Comparison of ENCODE assay signal across 1 cellular context in the genomic region with DNA sequence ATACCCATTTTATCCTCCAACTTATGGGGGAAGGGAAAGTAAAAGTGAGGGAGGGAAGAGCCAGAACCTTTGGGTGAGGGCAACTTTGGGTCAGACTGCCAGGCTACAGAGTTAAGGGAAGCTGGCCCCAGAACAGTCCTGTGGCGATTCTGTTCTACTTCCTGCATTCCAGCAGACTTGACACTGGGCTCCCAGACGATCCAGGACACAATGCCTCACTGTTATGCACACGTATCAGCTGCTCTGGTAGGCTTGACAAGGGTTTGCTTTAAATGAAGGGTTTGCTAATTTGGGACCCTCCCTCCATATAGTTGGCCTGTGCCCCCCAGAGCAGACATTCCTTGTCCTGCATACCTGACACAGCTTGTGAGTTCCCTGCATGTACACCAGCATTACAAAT.
TF ChIP-seq lines count a peak whose summit lies in the region.

No MANE protein-coding gene starts in this region.

TF ChIP-seq in HepG2, 621 proteins besides CTCF, POLR2A, EP300 and RAD21:
- TF ChIP-seq FIP1L1 (IDR thresholded peaks at IDR 0.05; ENCODE audit: borderline replicate concordance, insufficient read depth, low read depth, low read length) (no peak), TFAP4 (IDR thresholded peaks at IDR 0.05; ENCODE audit: borderline replicate concordance, low read depth) (peak; percentile 31; the same call in 1 of the 2 replicates), ELF1 (CRISPR knock-in tag; IDR thresholded peaks at IDR 0.05) (peak; percentile 30; the same call in 1 of the 2 replicates), SAP130 (CRISPR knock-in tag; IDR thresholded peaks at IDR 0.05; ENCODE audit: low read depth) (peak; percentile 21; the same call in 1 of the 2 replicates), RBM22 (optimal IDR thresholded peaks at IDR 0.05; ENCODE audit: low read length) (peak; percentile 27), ZNF530 (CRISPR knock-in tag; IDR thresholded peaks at IDR 0.05; ENCODE audit: low read depth) (no peak), ELF3 (CRISPR knock-in tag; IDR thresholded peaks at IDR 0.05) (peak; percentile 37; the same call in 1 of the 2 replicates), TEAD3 (CRISPR knock-in tag; optimal IDR thresholded peaks at IDR 0.05; ENCODE audit: borderline replicate concordance) (peak; percentile 92)
